8 cellular contexts compared by ENCODE assay signal in the genomic region with DNA sequence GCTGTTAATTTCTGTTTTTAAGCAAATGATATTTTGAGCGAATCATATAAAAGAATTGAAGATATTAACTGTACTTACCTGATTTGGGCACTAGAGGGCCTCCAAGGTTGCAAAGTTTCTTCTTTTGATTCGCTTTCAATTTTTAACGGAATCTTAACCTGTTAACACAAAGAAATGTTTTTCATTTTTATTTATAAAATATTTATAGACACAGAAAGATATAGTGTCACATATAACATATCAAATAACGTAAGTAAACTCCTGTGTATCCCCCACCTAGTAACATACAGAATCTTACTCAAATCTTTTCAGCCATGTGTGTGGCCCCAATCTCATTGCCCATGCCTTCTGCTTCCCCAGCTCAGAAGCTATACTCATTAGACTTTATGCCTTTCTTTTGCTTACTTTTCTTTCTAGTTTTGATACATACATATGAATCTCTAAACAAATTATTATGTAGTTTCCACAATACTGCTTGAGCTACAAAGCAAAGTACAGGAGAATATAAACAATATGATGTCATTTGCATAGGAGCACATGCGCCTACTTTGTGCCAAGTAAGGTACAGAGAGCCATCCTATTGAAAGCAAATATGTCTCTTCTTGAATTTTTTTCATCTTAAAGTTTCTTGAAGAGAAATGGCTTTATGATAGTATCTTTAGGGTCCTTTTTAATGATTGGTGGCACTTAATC. TPM values are rescaled to one million over a fixed set of nuclear protein-coding genes. Genes with fewer than 3 reads are reported as not detected.
DNase-seq lines count a peak whose midpoint lies in the region; ATAC-seq and TF ChIP-seq lines count a peak whose summit lies in the region.

No MANE protein-coding gene starts in this region.

- H2AFZ ChIP-seq in H9 (ENCODE audit: low read length) = no peak overlapping the region

- peak overlapping the region; percentile 82 for H3K27ac Mint-ChIP-seq in activated naive CD4-positive, alpha-beta T cell treated with anti-CD3 and anti-CD28 coated beads for 36 hours
- no peak overlapping the region for H3K27ac Mint-ChIP-seq in H9

- H3K23me2 ChIP-seq in H9 (ENCODE audit: insufficient read length, low read depth, low read length, poor library complexity, severe bottlenecking) = no peaks in the 10 kb centered on the region

- no CpG with 5 or more reads among the region's 5 CpGs for WGBS in H9 (ENCODE audit: extremely low coverage, insufficient read length, low lambda C conversion rate)

- no peak overlapping the region for H2BK120ac ChIP-seq in H9 (ENCODE audit: low read depth, low read length, poor library complexity, severe bottlenecking)

- no peak overlapping the region for H4K91ac ChIP-seq in H9 (ENCODE audit: insufficient read length, low read depth, low read length)

- H3K9me3 ChIP-seq in H9 (ENCODE audit: control insufficient read depth, low read depth, low read length) (no peaks in the 10 kb centered on the region), ascending aorta (no peaks in the 10 kb centered on the region), upper lobe of right lung (no peaks in the 10 kb centered on the region)

- H4K20me1 ChIP-seq in H9 (ENCODE audit: control insufficient read depth, insufficient read depth, insufficient read length) = no peaks in the 10 kb centered on the region

- CTCF ChIA-PET in activated naive CD4-positive, alpha-beta T cell treated with anti-CD3 and anti-CD28 coated beads for 36 hours (lab: Charles Lee) = interaction anchor here (0.6 to 7.7 kb wide), 23 partner anchors 11 to 1018 kb away, joined by 3 to 77 read pairs (median 4); no protein-coding TSS in a partner anchor

- no peaks in the 10 kb centered on the region for H3K79me2 ChIP-seq in H9 (ENCODE audit: insufficient read depth, low read length)

- no peaks in the 10 kb centered on the region for H3K9me3 Mint-ChIP-seq in activated naive CD4-positive, alpha-beta T cell treated with anti-CD3 and anti-CD28 coated beads for 36 hours
- peaks cover 3% of the 10 kb centered on the region in 2 experiments; a peak in 4 of 5 replicates for H3K9me3 Mint-ChIP-seq in H9

- H3K23ac ChIP-seq in H9 (ENCODE audit: insufficient read length, low read depth, low read length) = no peak overlapping the region

- peak; percentile 64 for DNase-seq in activated naive CD4-positive, alpha-beta T cell treated with anti-CD3 and anti-CD28 coated beads for 36 hours
- DNase-seq in activated naive CD4-positive, alpha-beta T cell treated with Interleukin-2 at 50 U/mL for 16 hours = no peak
- DNase-seq in H9 (no peak), NCI-H2227 treated with DMSO at 0.1 percent for 48 hours (lab: John Stamatoyannopoulos, UW) (peak; percentile 14), ascending aorta (ENCODE audit: low spot score in 2 of 2) (no peak), left kidney (ENCODE audit: low read depth, low spot score) (peak; percentile 47), upper lobe of right lung (no peak)
- no peak for DNase-seq in stimulated activated CD4-positive, alpha-beta T cell treated with anti-CD3 and anti-CD28 coated beads, Interleukin-4, amount 100 ng/mL, for 4 hours

- intact Hi-C loops in activated naive CD4-positive, alpha-beta T cell treated with anti-CD3 and anti-CD28 coated beads for 36 hours (cut with micrococcal nuclease) = loop anchor here (1.0 to 5.0 kb wide), 10 partner anchors 50 to 490 kb away; no protein-coding TSS in a partner anchor
- intact Hi-C loops in ascending aorta (cut with DNase I) = loop anchor here (5.0 kb wide), 1 partner anchor 1020 kb away; no protein-coding TSS in a partner anchor
- intact Hi-C loops in upper lobe of right lung (cut with DNase I) = no loop called here

- no peak overlapping the region for H3T11ph ChIP-seq in H9 (ENCODE audit: low read length)

- H3K79me1 ChIP-seq in H9 (ENCODE audit: insufficient read depth, low read depth, low read length, poor library complexity, severe bottlenecking) = no peaks in the 10 kb centered on the region

- H3K4ac ChIP-seq in H9 (ENCODE audit: low read depth, low read length) = no peak overlapping the region

- H3K27ac ChIP-seq in H9 (ENCODE audit: insufficient read length, low read depth, low read length) (no peak overlapping the region), ascending aorta (no peak overlapping the region), upper lobe of right lung (no peak overlapping the region)

- H3K4me3 Mint-ChIP-seq in activated naive CD4-positive, alpha-beta T cell treated with anti-CD3 and anti-CD28 coated beads for 36 hours = peak overlapping the region; percentile 45
- no peak overlapping the region for H3K4me3 Mint-ChIP-seq in H9

- no peak overlapping the region for H3K14ac ChIP-seq in H9 (ENCODE audit: insufficient read depth, low read length)

- TF ChIP-seq CTCF in H9 (conservative IDR thresholded peaks at IDR 0.05) = peak; percentile 84
- peak; percentile 27 to 63 (median 60) for TF ChIP-seq CTCF in ascending aorta (IDR thresholded peaks at IDR 0.05)
- peak; percentile 76 for TF ChIP-seq CTCF in upper lobe of right lung (IDR thresholded peaks at IDR 0.05)

- no peak overlapping the region for H2BK12ac ChIP-seq in H9 (ENCODE audit: insufficient read length, low read depth, low read length)

- H4K5ac ChIP-seq in H9 (ENCODE audit: insufficient read length, low read depth, low read length) = no peak overlapping the region

- no peaks in the 10 kb centered on the region for H3K4me1 ChIP-seq in H9 (ENCODE audit: insufficient read depth, low read length)
- H3K4me1 ChIP-seq in ascending aorta = no peaks in the 10 kb centered on the region
- no peaks in the 10 kb centered on the region for H3K4me1 ChIP-seq in upper lobe of right lung

- H3K36me3 ChIP-seq in ascending aorta = no peaks in the 10 kb centered on the region
- no peaks in the 10 kb centered on the region for H3K36me3 ChIP-seq in upper lobe of right lung

- H2BK15ac ChIP-seq in H9 (ENCODE audit: low read depth, low read length) = no peak overlapping the region

- H2AK5ac ChIP-seq in H9 (ENCODE audit: insufficient read length, low read length) = no peak overlapping the region

- peak; percentile 52 for ATAC-seq in upper lobe of right lung

- peaks cover 43% of the 10 kb centered on the region for H3K4me1 Mint-ChIP-seq in activated naive CD4-positive, alpha-beta T cell treated with anti-CD3 and anti-CD28 coated beads for 36 hours (ENCODE audit: low read depth)
- no peaks in the 10 kb centered on the region for H3K4me1 Mint-ChIP-seq in H9

- no peak overlapping the region for H2BK5ac ChIP-seq in H9 (ENCODE audit: insufficient read length, low read length)

- no peak overlapping the region for H2BK20ac ChIP-seq in H9 (ENCODE audit: low read depth, low read length, poor library complexity, severe bottlenecking)

- no peaks in the 10 kb centered on the region for H3K36me3 Mint-ChIP-seq in activated naive CD4-positive, alpha-beta T cell treated with anti-CD3 and anti-CD28 coated beads for 36 hours (ENCODE audit: low read depth)
- peaks cover 0 to 4% (median 0%) of the 10 kb centered on the region in 3 experiments; a peak in 2 of 7 replicates for H3K36me3 Mint-ChIP-seq in H9 (ENCODE audit: insufficient read depth in 1 of 3, low read depth in 3 of 3)

- no peak overlapping the region for H3K18ac ChIP-seq in H9 (ENCODE audit: insufficient read length, low read depth, low read length)

- H3K56ac ChIP-seq in H9 (ENCODE audit: insufficient read length, low read depth, low read length) = no peak overlapping the region

- H4K8ac ChIP-seq in H9 (replicated peaks; ENCODE audit: insufficient read length, low read depth, low read length) = no peak overlapping the region

- no peak overlapping the region for H3K4me3 ChIP-seq in ascending aorta
- H3K4me3 ChIP-seq in upper lobe of right lung = no peak overlapping the region

- H3K9ac ChIP-seq in H9 (ENCODE audit: extremely low read depth, insufficient read length, low read length) = no peak overlapping the region

- no peak overlapping the region for H3K4me2 ChIP-seq in H9 (ENCODE audit: insufficient read depth, insufficient read length, low read length)

- H3K27me3 ChIP-seq in H9 (ENCODE audit: insufficient read depth, low read length) = no peaks in the 10 kb centered on the region
- no peaks in the 10 kb centered on the region for H3K27me3 ChIP-seq in ascending aorta
- no peaks in the 10 kb centered on the region for H3K27me3 ChIP-seq in upper lobe of right lung

- H3K27me3 Mint-ChIP-seq in activated naive CD4-positive, alpha-beta T cell treated with anti-CD3 and anti-CD28 coated beads for 36 hours (ENCODE audit: low read depth) = no peaks in the 10 kb centered on the region
- no peaks in the 10 kb centered on the region for H3K27me3 Mint-ChIP-seq in H9 (ENCODE audit: low read depth)

RNA-seq across cellular contexts. Expression of a gene that starts 49.5 kb away (rescaled TPM):
- total RNA-seq in activated naive CD4-positive, alpha-beta T cell treated with anti-CD3 and anti-CD28 coated beads for 36 hours = not detected
- total RNA-seq in H9 (2021) (not detected in 2 replicates), ascending aorta (not detected), upper lobe of right lung (not detected)

Comparison
In these comparisons a context has a peak if more than half of its experiments do, and no peak if none do; other contexts are left out.
1. DNase-seq: peak in activated naive CD4-positive, alpha-beta T cell treated with anti-CD3 and anti-CD28 coated beads for 36 hours (single experiment), NCI-H2227 treated with DMSO at 0.1 percent for 48 hours (single experiment) and left kidney (single experiment); none in activated naive CD4-positive, alpha-beta T cell treated with Interleukin-2 at 50 U/mL for 16 hours (single experiment), H9 (single experiment), ascending aorta (0 of 2), upper lobe of right lung (single experiment) and stimulated activated CD4-positive, alpha-beta T cell treated with anti-CD3 and anti-CD28 coated beads, Interleukin-4, amount 100 ng/mL, for 4 hours (0 of 2).
2. Peak in every context shown above with its lines, with median percentiles within 50 percentile points of each other: CTCF ChIP-seq.